23 cellular contexts compared by ENCODE assay signal in the genomic region with DNA sequence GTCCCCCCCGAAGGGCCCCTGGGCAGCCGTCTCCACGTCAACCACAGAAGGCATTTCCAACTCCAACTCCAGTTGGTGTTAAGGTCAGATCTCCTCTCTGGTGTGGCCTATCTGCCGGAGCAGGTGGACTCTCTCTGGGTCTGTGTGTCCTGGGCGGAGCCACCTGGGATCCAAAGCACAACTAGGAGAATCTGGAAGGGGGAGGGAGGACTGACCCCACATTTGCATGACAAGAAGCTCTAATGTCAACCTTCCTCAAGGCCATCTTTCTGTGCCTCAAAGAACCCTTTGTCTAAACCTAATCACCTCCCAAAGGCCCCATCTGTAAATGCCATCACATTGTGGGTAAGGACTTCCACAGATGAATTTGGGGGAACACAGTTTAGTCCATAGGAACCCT.
"Had no signal": no experiment of that assay in that cellular context is flagged by ENCODE, and none has a peak within 500 bp of the region (broad histone marks: within the 10 kb centered on the region; RNA-seq: fewer than 3 reads in every experiment).

No MANE protein-coding gene starts in this region.

- H3K9me3 ChIP-seq: prostate gland, right atrium auricular region, sigmoid colon, stomach, thyroid gland had no signal

- DNase-seq: dermis blood vessel endothelial cell; effector memory CD4-positive, alpha-beta T cell; erythroblast; hypothalamus; kidney; mesenchymal stem cell; midbrain; naive thymus-derived CD4-positive, alpha-beta T cell; nucleus accumbens; sigmoid colon; stimulated activated CD4-positive, alpha-beta T cell treated with anti-CD3 and anti-CD28 coated beads, Interleukin-2, amount 100 ng/mL, for 24 hours; stimulated activated CD4-positive, alpha-beta T cell treated with anti-CD3 and anti-CD28 coated beads, Interleukin-4, amount 100 ng/mL, for 24 hours; stimulated activated naive CD4-positive, alpha-beta T cell treated with Interleukin-2 at 50 U/mL for 16 hours; stomach; thyroid gland; trophoblast cell had no signal

- H3K27me3 ChIP-seq: right atrium auricular region, thyroid gland had no signal

- H3K9me3 Mint-ChIP-seq: nephron; stimulated activated effector memory CD8-positive, alpha-beta T cell treated with anti-CD3 and anti-CD28 coated beads, Interleukin-12 subunit alpha, Interleukin-12 subunit beta, amount 100 ng/mL, for 72 hours had no signal

- H3K36me3 ChIP-seq: prostate gland, right atrium auricular region, sigmoid colon, stomach, thyroid gland had no signal

- H3K27ac Mint-ChIP-seq: naive thymus-derived CD4-positive, alpha-beta T cell; nephron; stimulated activated effector memory CD8-positive, alpha-beta T cell treated with anti-CD3 and anti-CD28 coated beads, Interleukin-12 subunit alpha, Interleukin-12 subunit beta, amount 100 ng/mL, for 72 hours had no signal

- H3K4me3 ChIP-seq: coronary artery, prostate gland, right atrium auricular region, sigmoid colon, stomach, thyroid gland had no signal

- H3K4me1 ChIP-seq: prostate gland, right atrium auricular region, sigmoid colon, stomach, thyroid gland had no signal

- H3K36me3 Mint-ChIP-seq: naive thymus-derived CD4-positive, alpha-beta T cell; stimulated activated effector memory CD8-positive, alpha-beta T cell treated with anti-CD3 and anti-CD28 coated beads, Interleukin-12 subunit alpha, Interleukin-12 subunit beta, amount 100 ng/mL, for 72 hours had no signal

- FAIRE-seq: endometrium, frontal cortex, kidney had no signal

- H3K27ac ChIP-seq: coronary artery, prostate gland, right atrium auricular region, sigmoid colon, stomach, thyroid gland had no signal

- H3K4me1 Mint-ChIP-seq: stimulated activated effector memory CD8-positive, alpha-beta T cell treated with anti-CD3 and anti-CD28 coated beads, Interleukin-12 subunit alpha, Interleukin-12 subunit beta, amount 100 ng/mL, for 72 hours had no signal

- H3K4me3 Mint-ChIP-seq: naive thymus-derived CD4-positive, alpha-beta T cell; nephron; stimulated activated effector memory CD8-positive, alpha-beta T cell treated with anti-CD3 and anti-CD28 coated beads, Interleukin-12 subunit alpha, Interleukin-12 subunit beta, amount 100 ng/mL, for 72 hours had no signal
